Comparison of ENCODE assay signal across 24 cellular contexts in genomic region chr2:18934886-18935285, GRCh38.
"Had no signal": no experiment of that assay in that cellular context is flagged by ENCODE, and none has a peak within 500 bp of the region (broad histone marks: within the 10 kb centered on the region; RNA-seq: fewer than 3 reads in every experiment).

No MANE protein-coding gene starts in this region.

- H3K27me3 ChIP-seq: ascending aorta, MG63, SJSA1 had no signal

- H3K4me1 ChIP-seq: ascending aorta, SJSA1 had no signal

- DNase-seq: activated CD4-positive, alpha-beta T cell treated with anti-CD3 and anti-CD28 coated beads, Interleukin-2, amount 10 ng/mL, durations not matched to agents 24 days and 14 days; activated CD4-positive, alpha-beta T cell treated with anti-CD3 and anti-CD28 coated beads, Interleukin-2, amount 50 U/mL, for 4 hours; activated CD8-positive, alpha-beta T cell treated with anti-CD3 and anti-CD28 coated beads for 36 hours; activated gamma-delta T cell; activated naive CD4-positive, alpha-beta T cell treated with Interleukin-2 at 50 U/mL for 16 hours; activated naive CD8-positive, alpha-beta T cell treated with anti-CD3 and anti-CD28 coated beads, Interleukin-2, amount 10 ng/mL, durations not matched to agents 7 days and 5 days; activated T-cell treated with anti-CD3 and anti-CD28 coated beads, Interleukin-2, amount 50 U/mL, for 1 hour; activated T-cell treated with anti-CD3 and anti-CD28 coated beads, Interleukin-2, amount 50 U/mL, for 72 hours; amygdala; Karpas-422; MG63; NCI-H1048; NCI-H1105 treated with DMSO at 0.1 percent for 48 hours; NCI-H1436; NCI-H1694; NCI-H1930; NCI-H2081 treated with DMSO at 0.1 percent for 48 hours; NCI-H345; NCI-H524 treated with DMSO at 0.1 percent for 48 hours; SHP77; SK-N-SH had no signal

- H3K4me3 ChIP-seq: ascending aorta, MG63, SJSA1 had no signal

- H3K9ac ChIP-seq: SK-N-SH had no signal

- H3K9me3 ChIP-seq: ascending aorta, MG63, SJSA1, SK-N-SH had no signal

- H3K27ac ChIP-seq: ascending aorta, SJSA1 had no signal

- H3K36me3 ChIP-seq: ascending aorta, MG63, SJSA1 had no signal

- H3K4me2 ChIP-seq: SK-N-SH had no signal

- ATAC-seq: activated CD8-positive, alpha-beta T cell treated with anti-CD3 and anti-CD28 coated beads for 36 hours; activated T-cell treated with anti-CD3 and anti-CD28 coated beads, Interleukin-2, amount 50 U/mL, for 72 hours; Panc1 had no signal
